In genomic region chr1:150234309-150234646, GRCh38 we compare ENCODE assay signal across 8 cellular contexts. TPM values are rescaled to one million over a fixed set of nuclear protein-coding genes. Genes with fewer than 3 reads are reported as not detected.
DNase-seq lines count a peak whose midpoint lies in the region; ATAC-seq, FAIRE-seq and TF ChIP-seq lines count a peak whose summit lies in the region.

No MANE protein-coding gene starts in this region.

- H3K9ac ChIP-seq in rectal smooth muscle tissue (ENCODE audit: low read length), result peak overlapping the region; percentile 74

- no peak for TF ChIP-seq CTCF in Peyer's patch (IDR thresholded peaks at IDR 0.05)
- no peak for TF ChIP-seq CTCF in foreskin fibroblast (IDR thresholded peaks at IDR 0.05; ENCODE audit: low read depth, low read length)

- FAIRE-seq in GM12891 (lab: Jason Lieb, UNC), result no peak

- ATAC-seq in HG02798 (IDR thresholded peaks at IDR 0.05; ENCODE audit: poor library complexity, unreplicated experiment) (no peak), HG02981 (IDR thresholded peaks at IDR 0.05; ENCODE audit: unreplicated experiment) (no peak)

- H3K27ac ChIP-seq in Peyer's patch (peak overlapping the region; percentile 89 to 97 (median 94)), rectal smooth muscle tissue (ENCODE audit: low read depth, low read length) (peak overlapping the region; percentile 93)

- TF ChIP-seq POLR2A in GM12891 (IDR thresholded peaks at IDR 0.05; ENCODE audit: low read depth, low read length) (0 out of 2 replicates have a peak, but pooled peaks have one; percentile 46), Peyer's patch (IDR thresholded peaks at IDR 0.05) (no peak)

- no peaks in the 10 kb centered on the region for H3K27me3 ChIP-seq in Peyer's patch
- no peaks in the 10 kb centered on the region for H3K27me3 ChIP-seq in rectal smooth muscle tissue (ENCODE audit: control insufficient read depth, insufficient read depth, low read length)

- H3K9me3 ChIP-seq in Peyer's patch, result no peaks in the 10 kb centered on the region

- H3K36me3 ChIP-seq in Peyer's patch (peaks cover 0 to 4% (median 0%) of the 10 kb centered on the region in 3 donors), rectal smooth muscle tissue (ENCODE audit: control insufficient read depth, insufficient read depth, low read length) (no peaks in the 10 kb centered on the region)

- peak overlapping the region; percentile 68 to 86 (median 74) for H3K4me3 ChIP-seq in Peyer's patch
- peak overlapping the region; percentile 75 to 85 for H3K4me3 ChIP-seq in foreskin fibroblast (ENCODE audit: low read depth in 1 of 2, low read length in 2 of 2)
- H3K4me3 ChIP-seq in rectal smooth muscle tissue (ENCODE audit: low read length), result peak overlapping the region; percentile 76

- DNase-seq in GM12891 (ENCODE audit: insufficient read length, low spot score) (no peak), Peyer's patch (no peak), foreskin fibroblast (no peak), T-helper 9 cell (no peak), NCI-H226 (no peak)

- H3K4me1 ChIP-seq in Peyer's patch (peaks cover 0 to 12% (median 0%) of the 10 kb centered on the region in 4 donors), rectal smooth muscle tissue (ENCODE audit: control insufficient read depth, insufficient read depth, low read length) (no peaks in the 10 kb centered on the region)

TF ChIP-seq in GM12891, 5 proteins besides CTCF, POLR2A, EP300 and RAD21:
- no peak; the same call in 1 of the 2 replicates for TF ChIP-seq POLR2AphosphoS5 (IDR thresholded peaks at IDR 0.05; ENCODE audit: low read depth, low read length)

RNA-seq across cellular contexts. Expression of gene ANP32E, which starts 1.6 kb away (rescaled TPM):
- 65.6 TPM for polyA plus RNA-seq in GM12891 (2012; ENCODE audit: low read depth, missing spikeins)
- total RNA-seq in Peyer's patch, result 10 to 100 TPM in 2 of 4 donors, 1 to 10 TPM in 2; 7.3 to 24.8 (median 9.9) TPM

RNA-seq across cellular contexts. Expression of gene CA14, which starts 23.3 kb away (rescaled TPM):
- polyA plus RNA-seq in GM12891 (2012; ENCODE audit: low read depth, missing spikeins), result 0.27 TPM
- not detected for total RNA-seq in Peyer's patch

RNA-seq across cellular contexts. Expression of gene APH1A, which starts 34.5 kb away (rescaled TPM):
- polyA plus RNA-seq in GM12891 (2012; ENCODE audit: low read depth, missing spikeins), result 71.9 TPM
- total RNA-seq in Peyer's patch, result 100 to 1,000 TPM in 2 of 4 donors, 10 to 100 TPM in 2; 78.4 to 106 (median 99.3) TPM

RNA-seq across cellular contexts. Expression of gene C1orf54, which starts 38.3 kb away (rescaled TPM):
- polyA plus RNA-seq in GM12891 (2012; ENCODE audit: low read depth, missing spikeins), result 16.9 TPM
- 10 to 100 TPM in 1 of 4 donors, 1 to 10 TPM in 1, not detected in 2; 3.6 to 17.3 TPM for total RNA-seq in Peyer's patch

RNA-seq across cellular contexts. Expression of gene CIART, which starts 48.1 kb away (rescaled TPM):
- polyA plus RNA-seq in GM12891 (2012; ENCODE audit: low read depth, missing spikeins), result 2.0 TPM
- total RNA-seq in Peyer's patch, result 1 to 10 TPM; 1.7 to 5.7 (median 5.1) TPM
